Comparison of ENCODE assay signal across 9 cellular contexts in genomic region chr15:78598348-78598747, GRCh38. TPM values are rescaled to one million over a fixed set of nuclear protein-coding genes. Genes with fewer than 3 reads are reported as not detected.
"Had no signal": no experiment of that assay in that cellular context is flagged by ENCODE, and none has a peak within 500 bp of the region (broad histone marks: within the 10 kb centered on the region; RNA-seq: fewer than 3 reads in every experiment).

No MANE protein-coding gene starts in this region.

- H3K4me3 ChIP-seq: GM12878 had no signal

- FAIRE-seq: G401.6, GM12878, GM12891, GM12892, GM18507, GM19239 had no signal

- ATAC-seq: GM12878 had no signal

- DNase-seq: GDM1, GF-D8 had no signal

RNA-seq across cellular contexts. Expression of gene CHRNA3, which starts 22.4 kb away (rescaled TPM):
- total RNA-seq: GM12878 had no signal

RNA-seq across cellular contexts. Expression of gene CHRNB4, which starts 42.7 kb away (rescaled TPM):
- total RNA-seq: G401, GM12878 had no signal
